ENCODE assay signal across 8 cellular contexts in the genomic region with DNA sequence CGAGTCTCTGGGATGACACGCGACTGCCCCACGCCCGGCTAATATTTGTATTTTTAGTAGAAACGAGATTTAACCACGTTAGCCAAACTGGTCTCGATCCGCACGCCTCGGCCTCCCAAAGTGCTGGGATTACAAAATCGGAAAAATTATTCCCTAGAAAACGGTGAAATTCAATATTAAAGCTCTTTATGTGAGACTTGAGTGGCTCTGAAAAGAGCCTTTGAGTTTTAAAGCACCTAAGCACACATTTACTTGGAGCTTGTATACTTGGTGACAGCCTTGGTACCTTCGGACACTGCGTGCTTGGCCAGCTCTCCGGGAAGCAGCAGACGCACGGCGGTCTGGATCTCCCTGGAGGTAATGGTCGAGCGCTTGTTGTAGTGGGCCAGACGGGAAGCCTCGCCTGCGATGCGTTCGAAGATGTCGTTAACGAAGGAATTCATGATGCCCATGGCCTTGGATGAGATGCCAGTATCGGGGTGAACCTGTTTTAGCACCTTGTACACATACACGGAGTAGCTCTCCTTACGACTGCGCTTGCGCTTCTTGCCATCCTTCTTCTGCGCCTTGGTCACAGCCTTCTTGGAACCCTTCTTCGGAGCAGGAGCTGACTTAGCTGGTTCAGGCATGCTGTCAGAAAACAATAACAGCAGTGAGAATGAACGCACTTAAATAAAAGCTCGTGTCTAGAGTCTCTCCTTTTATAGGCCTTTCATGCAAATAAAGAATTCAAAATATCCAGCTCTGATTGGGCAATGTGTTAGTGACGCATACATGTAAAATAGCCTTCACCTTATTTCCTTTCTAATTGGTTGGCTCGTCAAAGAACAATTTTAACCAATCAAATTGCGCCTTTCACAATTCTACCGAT.
DNase-seq lines count a peak whose midpoint lies in the region; ATAC-seq and TF ChIP-seq lines count a peak whose summit lies in the region.

No MANE protein-coding gene starts in this region.

- WGBS in SK-N-SH (ENCODE audit: low lambda C conversion rate), result 14% methylated on average over 40 of the region's 41 CpGs
- 0 to 2% (median 1%) methylated on average over 41 of the region's 41 CpGs for WGBS in heart left ventricle, 4 donors
- WGBS in trophoblast cell (ENCODE audit: extremely low coverage, insufficient coverage, insufficient read length), result no CpG with 5 or more reads among the region's 41 CpGs

- no peak overlapping the region for H3K4ac ChIP-seq in trophoblast cell (ENCODE audit: low read depth, low read length)

- POLR2A ChIA-PET in GM10248 (lab: Yijun Ruan, JAX), result interaction anchor here (0.6 to 5.6 kb wide), 62 partner anchors 8 to 1677 kb away, joined by 3 to 306 read pairs (median 6); a partner anchor contains a TSS
- POLR2A ChIA-PET in HEK293 (lab: Yijun Ruan, JAX), result interaction anchor here (0.7 to 4.6 kb wide), 42 partner anchors 9 to 1677 kb away, joined by 3 to 109 read pairs (median 6); a partner anchor contains a TSS
- POLR2A ChIA-PET in SK-N-SH (lab: Yijun Ruan, JAX), result interaction anchor here (0.6 to 5.0 kb wide), 44 partner anchors 10 to 1677 kb away, joined by 3 to 211 read pairs (median 10); a partner anchor contains a TSS

- H3K14ac ChIP-seq in trophoblast cell (ENCODE audit: low read length), result no peak overlapping the region

- H4K20me1 ChIP-seq in SK-N-SH (ENCODE audit: insufficient read depth), result no peaks in the 10 kb centered on the region; the same call in 1 of the 2 replicates

- H3F3A ChIP-seq in SK-N-SH (replicated peaks; ENCODE audit: insufficient read depth), result peaks cover 42% of the 10 kb centered on the region

- H3K9ac ChIP-seq in SK-N-SH, result peak overlapping the region; percentile 91
- peak overlapping the region; percentile 76 for H3K9ac ChIP-seq in trophoblast cell (ENCODE audit: low read length)

- no peak overlapping the region for H2AK5ac ChIP-seq in trophoblast cell (ENCODE audit: low read length)

- H3K27ac ChIP-seq in HEK293 (ENCODE audit: extremely low read depth, low read depth, low read length) (no peak overlapping the region), SK-N-SH (ENCODE audit: low read depth in 2 of 2, low read length in 1 of 2) (peak overlapping the region; percentile 92 to 98), heart left ventricle (peak overlapping the region; percentile 81 to 98 (median 94)), trophoblast cell (ENCODE audit: low read depth, low read length) (peak overlapping the region; percentile 39)

- H3K79me2 ChIP-seq in SK-N-SH (ENCODE audit: insufficient read depth) (no peaks in the 10 kb centered on the region), trophoblast cell (ENCODE audit: control insufficient read depth, insufficient read depth, low read length, poor library complexity) (no peaks in the 10 kb centered on the region)

- TF ChIP-seq EP300 in SK-N-SH (IDR thresholded peaks at IDR 0.05; ENCODE audit: borderline replicate concordance in 1 of 2, low read depth in 1 of 2, low read length in 1 of 2), result no peak

- H3K4me1 ChIP-seq in HEK293 (ENCODE audit: control insufficient read depth, insufficient read depth, low read length) (no peaks in the 10 kb centered on the region), SK-N-SH (ENCODE audit: control insufficient read depth in 1 of 2, insufficient read depth in 2 of 2, low read depth in 1 of 2, low read length in 1 of 2) (peaks cover 0 to 3% of the 10 kb centered on the region in 2 experiments; a peak in 1 of 4 replicates), heart left ventricle (peaks cover 0 to 31% (median 9%) of the 10 kb centered on the region in 12 donors), trophoblast cell (ENCODE audit: control insufficient read depth in 1 of 2, insufficient read depth in 2 of 2, low read length in 2 of 2) (peaks cover 2 to 12% of the 10 kb centered on the region in 2 experiments)

- peak overlapping the region; percentile 70 for H3K4me3 ChIP-seq in HEK293 (ENCODE audit: low read depth, low read length)
- peak overlapping the region; percentile 69 for H3K4me3 ChIP-seq in SK-N-SH (ENCODE audit: low read depth in 2 of 2, low read length in 1 of 2)
- H3K4me3 ChIP-seq in heart left ventricle, result peak overlapping the region; percentile 19 to 74 (median 62)
- H3K4me3 ChIP-seq in trophoblast cell (ENCODE audit: low read depth, low read length), result peak overlapping the region; percentile 69

- H3K9me3 ChIP-seq in HEK293 (ENCODE audit: control insufficient read depth, insufficient read depth, low read depth, low read length) (no peaks in the 10 kb centered on the region), SK-N-SH (no peaks in the 10 kb centered on the region), heart left ventricle (no peaks in the 10 kb centered on the region), trophoblast cell (ENCODE audit: insufficient read depth, low read depth, low read length) (no peaks in the 10 kb centered on the region)

- H2BK120ac ChIP-seq in trophoblast cell (ENCODE audit: insufficient read depth, low read length, poor library complexity), result no peak overlapping the region

- intact Hi-C loops in heart left ventricle (cut with DNase I), result loop anchor here in 1 of 10 donors (5.0 kb wide), 1 partner anchor 94 kb away; a partner anchor contains a TSS

- no peaks in the 10 kb centered on the region for H3K36me3 ChIP-seq in HEK293 (ENCODE audit: control insufficient read depth in 2 of 2, insufficient read depth in 1 of 2, low read length in 2 of 2)
- no peaks in the 10 kb centered on the region for H3K36me3 ChIP-seq in SK-N-SH (replicated peaks in 1 of 2; ENCODE audit: control insufficient read depth in 1 of 2, insufficient read depth in 2 of 2, low read length in 1 of 2)
- H3K36me3 ChIP-seq in heart left ventricle, result no peaks in the 10 kb centered on the region
- H3K36me3 ChIP-seq in trophoblast cell (ENCODE audit: control insufficient read depth in 1 of 2, insufficient read depth in 2 of 2, low read length in 2 of 2), result no peaks in the 10 kb centered on the region

- H3K4me2 ChIP-seq in SK-N-SH (peak overlapping the region; percentile 90), trophoblast cell (ENCODE audit: low read length) (peak overlapping the region; percentile 95)

- no peak overlapping the region for H4K8ac ChIP-seq in trophoblast cell (ENCODE audit: low read depth, low read length)

- no peaks in the 10 kb centered on the region for H3K27me3 ChIP-seq in SK-N-SH (ENCODE audit: insufficient read depth)
- peaks cover 0 to 20% (median 0%) of the 10 kb centered on the region in 9 donors for H3K27me3 ChIP-seq in heart left ventricle
- H3K27me3 ChIP-seq in trophoblast cell (ENCODE audit: insufficient read depth, low read length), result no peaks in the 10 kb centered on the region

- H2BK5ac ChIP-seq in trophoblast cell (ENCODE audit: low read depth, low read length, poor library complexity), result peak overlapping the region; percentile 10

- peak; percentile 84 to 98 for TF ChIP-seq POLR2A in heart left ventricle (IDR thresholded peaks at IDR 0.05)

- H2AFZ ChIP-seq in SK-N-SH (ENCODE audit: low read depth) (no peak overlapping the region), trophoblast cell (ENCODE audit: insufficient read depth, low read length, poor library complexity) (no peak overlapping the region)

- no peak overlapping the region for H2BK12ac ChIP-seq in trophoblast cell (ENCODE audit: low read length)

- peak; percentile 86 to 89 (median 88) for ATAC-seq in heart left ventricle

- no peak overlapping the region for H3K23ac ChIP-seq in trophoblast cell (ENCODE audit: low read length)

- TF ChIP-seq CTCF in GM10248 (IDR thresholded peaks at IDR 0.05; ENCODE audit: control extremely low read depth, extremely low read depth, low read depth, missing control alignments) (no peak), HEK293 (tag by site-specific recombination; IDR thresholded peaks at IDR 0.05) (no peak), SK-N-SH (IDR thresholded peaks at IDR 0.05) (no peak), heart left ventricle (IDR thresholded peaks at IDR 0.05) (no peak)

- CTCF ChIA-PET in GM10248 (lab: Yijun Ruan, JAX) (interaction anchor here (1.0 to 2.4 kb wide), 14 partner anchors 9 to 190 kb away, joined by 3 to 18 read pairs (median 4); a partner anchor contains a TSS), HEK293 (lab: Yijun Ruan, JAX) (interaction anchor here (0.7 to 2.4 kb wide), 19 partner anchors 9 to 153 kb away, joined by 3 to 11 read pairs (median 3); a partner anchor contains a TSS), SK-N-SH (lab: Yijun Ruan, JAX) (interaction anchor here (0.9 to 2.0 kb wide), 9 partner anchors 9 to 184 kb away, joined by 3 to 12 read pairs (median 3); a partner anchor contains a TSS)

- no peak for TF ChIP-seq RAD21 in SK-N-SH (IDR thresholded peaks at IDR 0.05; ENCODE audit: low read length)

- H4K91ac ChIP-seq in trophoblast cell (ENCODE audit: low read depth, low read length), result no peak overlapping the region

- peak; percentile 85 for DNase-seq in GM10248 (ENCODE audit: extremely low spot score)
- DNase-seq in MV-4-11 (lab: John Stamatoyannopoulos, UW), result peak; percentile 99
- DNase-seq in SK-N-SH, result peak; percentile 70
- peak; percentile 95 for DNase-seq in amniotic stem cell (lab: John Stamatoyannopoulos, UW)
- DNase-seq in heart left ventricle, result peak; percentile 56 to 70 (median 60)
- DNase-seq in trophoblast cell, result peak; percentile 77 to 100
- DNase-seq in HuH-7.5 (ENCODE audit: low spot score), result no peak

- peaks cover 12% of the 10 kb centered on the region for H3K79me1 ChIP-seq in trophoblast cell (ENCODE audit: low read length)

- no peak overlapping the region for H3K18ac ChIP-seq in trophoblast cell (ENCODE audit: low read length)

- H3K9me2 ChIP-seq in SK-N-SH, result no peaks in the 10 kb centered on the region

- H4K12ac ChIP-seq in trophoblast cell (ENCODE audit: low read depth, low read length), result no peak overlapping the region

TF ChIP-seq in HEK293, 187 proteins besides CTCF, POLR2A, EP300 and RAD21 (continues in another document):
- TF ChIP-seq GLI2 (tag by site-specific recombination; IDR thresholded peaks at IDR 0.05; ENCODE audit: borderline replicate concordance, low read depth), result no peak
- no peak for TF ChIP-seq ZNF776 (tag by site-specific recombination; IDR thresholded peaks at IDR 0.05; ENCODE audit: borderline replicate concordance)

TF ChIP-seq in SK-N-SH, 30 proteins besides CTCF, POLR2A, EP300 and RAD21 (continues in another document):
- TF ChIP-seq MXI1 (IDR thresholded peaks at IDR 0.05; ENCODE audit: low read depth, low read length) (peak; percentile 87), EZH2phosphoT487 (IDR thresholded peaks at IDR 0.05; ENCODE audit: borderline replicate concordance, low read depth) (no peak), SIN3A (IDR thresholded peaks at IDR 0.05; ENCODE audit: borderline replicate concordance, low read depth, low read length) (peak; percentile 97), POLR2AphosphoS5 (IDR thresholded peaks at IDR 0.05; ENCODE audit: low read depth, low read length) (peak; percentile 98), NRF1 (IDR thresholded peaks at IDR 0.05; ENCODE audit: low read depth, low read length) (peak; percentile 48; the same call in 1 of the 2 replicates), RCOR1 (IDR thresholded peaks at IDR 0.05; ENCODE audit: low read length) (peak; percentile 67)
